Comparison of ENCODE assay signal across 26 cellular contexts in genomic region chr5:89384391-89384790, GRCh38.
"Had no signal": no experiment of that assay in that cellular context is flagged by ENCODE, and none has a peak within 500 bp of the region (broad histone marks: within the 10 kb centered on the region; RNA-seq: fewer than 3 reads in every experiment).

No MANE protein-coding gene starts in this region.

- H3K27me3 ChIP-seq: ascending aorta, breast epithelium, cardiac muscle cell, colonic mucosa, gastroesophageal sphincter, heart right ventricle had no signal

- H3K9me3 ChIP-seq: ascending aorta, breast epithelium, colonic mucosa, gastroesophageal sphincter had no signal

- H3K36me3 ChIP-seq: ascending aorta, breast epithelium, cardiac muscle cell, colonic mucosa, gastroesophageal sphincter, heart right ventricle had no signal

- ATAC-seq: activated T-cell treated with anti-CD3 and anti-CD28 coated beads, Interleukin-2, amount 50 U/mL, for 4 hours; activated T-helper 17 cell treated with anti-CD3 and anti-CD28 coated beads, Interleukin-2, amount 50 U/mL, for 72 hours; esophagus mucosa; gastroesophageal sphincter had no signal

- DNase-seq: activated CD4-positive, alpha-beta memory T cell treated with anti-CD3 and anti-CD28 coated beads, Interleukin-2, amount 10 ng/mL, durations not matched to agents 7 days and 5 days; activated CD4-positive, alpha-beta T cell treated with anti-CD3 and anti-CD28 coated beads for 1 hour; activated CD4-positive, alpha-beta T cell treated with anti-CD3 and anti-CD28 coated beads for 4 hours; activated CD4-positive, alpha-beta T cell treated with anti-CD3 and anti-CD28 coated beads, Interleukin-2, amount 10 ng/mL, durations not matched to agents 7 days and 5 days; activated CD4-positive, alpha-beta T cell treated with anti-CD3 and anti-CD28 coated beads, Interleukin-2, amount 50 U/mL, for 4 hours; activated CD8-positive, alpha-beta memory T cell treated with anti-CD3 and anti-CD28 coated beads for 24 hours; activated effector memory CD4-positive, alpha-beta T cell treated with Interleukin-2 at 50 U/mL for 16 hours; activated gamma-delta T cell treated with Interleukin-2 at 50 U/mL for 16 hours; activated naive CD4-positive, alpha-beta T cell treated with anti-CD3 and anti-CD28 coated beads, Interleukin-2, amount 50 U/mL, for 16 hours; activated naive CD4-positive, alpha-beta T cell treated with Interleukin-2 at 50 U/mL for 16 hours; activated T-cell treated with anti-CD3 and anti-CD28 coated beads, Interleukin-2, amount 50 U/mL, for 4 hours; amygdala; central memory CD4-positive, alpha-beta T cell; cerebellar nuclear complex; colonic mucosa; effector CD8-positive, alpha-beta T cell; endodermal cell; foreskin melanocyte; heart right ventricle; T-helper 2 cell had no signal

- H3K4me1 ChIP-seq: ascending aorta, breast epithelium, colonic mucosa, gastroesophageal sphincter, heart right ventricle had no signal

- H3K4me3 ChIP-seq: ascending aorta, breast epithelium, cardiac muscle cell, colonic mucosa, gastroesophageal sphincter, heart right ventricle had no signal

- H3K27ac ChIP-seq: ascending aorta, breast epithelium, cardiac muscle cell, colonic mucosa, gastroesophageal sphincter, heart right ventricle had no signal
